ENCODE assay signal across 15 cellular contexts in the genomic region with DNA sequence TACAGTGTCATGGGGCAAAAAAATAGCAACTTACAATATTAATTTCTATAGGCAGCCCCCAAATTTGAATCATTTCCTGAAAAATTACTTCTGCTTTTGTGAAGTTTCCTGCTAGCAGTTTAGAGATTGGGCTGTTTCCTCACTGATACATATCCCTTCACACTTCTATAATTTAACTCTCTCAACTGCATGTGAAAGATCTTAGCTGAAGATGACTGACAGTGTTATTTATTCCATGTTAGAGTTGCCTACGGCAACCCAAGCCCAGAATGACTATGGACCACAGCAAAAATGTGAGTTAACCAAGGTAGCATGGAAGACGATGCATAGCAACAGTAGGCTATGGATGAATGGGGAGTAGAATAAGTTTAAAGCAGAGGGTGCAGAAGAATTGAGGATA. TPM values are rescaled to one million over a fixed set of nuclear protein-coding genes. Genes with fewer than 3 reads are reported as not detected.
DNase-seq lines count a peak whose midpoint lies in the region; ATAC-seq lines count a peak whose summit lies in the region.
"Had no signal": no experiment of that assay in that cellular context is flagged by ENCODE, and none has a peak within 500 bp of the region (broad histone marks: within the 10 kb centered on the region; RNA-seq: fewer than 3 reads in every experiment).

A gene (plus strand): TSS at position 122 of the 400 bp plus-strand sequence. CDS start 90 bp downstream, at position 212.

- H3K9me3 Mint-ChIP-seq in activated CD4-positive, alpha-beta T cell treated with anti-CD3 and anti-CD28 coated beads, Interleukin-2, amount 10 ng/mL, durations not matched to agents 24 days and 14 days: peaks cover 5% of the 10 kb centered on the region
- peaks cover 3% of the 10 kb centered on the region for H3K9me3 Mint-ChIP-seq in activated naive CD8-positive, alpha-beta T cell treated with anti-CD3 and anti-CD28 coated beads, Interleukin-2, amount 10 ng/mL, durations not matched to agents 7 days and 5 days
- H3K9me3 Mint-ChIP-seq in stimulated activated memory B cell treated with anti-CD40 and anti-IgM and Interleukin-4, amounts not matched to agents 10 μg/mL and 1 μg/mL and 100 μg/mL, for 72 hours: no peaks in the 10 kb centered on the region
- H3K9me3 Mint-ChIP-seq: endodermal cell had no signal

- no peaks in the 10 kb centered on the region for H3K36me3 Mint-ChIP-seq in activated CD4-positive, alpha-beta T cell treated with anti-CD3 and anti-CD28 coated beads, Interleukin-2, amount 10 ng/mL, durations not matched to agents 24 days and 14 days (ENCODE audit: low read depth)
- H3K36me3 Mint-ChIP-seq in activated naive CD8-positive, alpha-beta T cell treated with anti-CD3 and anti-CD28 coated beads, Interleukin-2, amount 10 ng/mL, durations not matched to agents 7 days and 5 days: peaks cover 1% of the 10 kb centered on the region
- no peaks in the 10 kb centered on the region for H3K36me3 Mint-ChIP-seq in stimulated activated memory B cell treated with anti-CD40 and anti-IgM and Interleukin-4, amounts not matched to agents 10 μg/mL and 1 μg/mL and 100 μg/mL, for 72 hours

- intact Hi-C loops in activated CD4-positive, alpha-beta T cell treated with anti-CD3 and anti-CD28 coated beads, Interleukin-2, amount 10 ng/mL, durations not matched to agents 24 days and 14 days (cut with micrococcal nuclease): loop anchor here (5.0 kb wide), 1 partner anchor 38 kb away; no protein-coding TSS in a partner anchor

- H3K4me3 Mint-ChIP-seq in activated CD4-positive, alpha-beta T cell treated with anti-CD3 and anti-CD28 coated beads, Interleukin-2, amount 10 ng/mL, durations not matched to agents 24 days and 14 days: peak within 1 kb of the TSS; percentile 6
- H3K4me3 Mint-ChIP-seq in activated naive CD8-positive, alpha-beta T cell treated with anti-CD3 and anti-CD28 coated beads, Interleukin-2, amount 10 ng/mL, durations not matched to agents 7 days and 5 days: peak within 1 kb of the TSS; percentile 20
- no peak within 1 kb of the TSS for H3K4me3 Mint-ChIP-seq in stimulated activated memory B cell treated with anti-CD40 and anti-IgM and Interleukin-4, amounts not matched to agents 10 μg/mL and 1 μg/mL and 100 μg/mL, for 72 hours
- H3K4me3 Mint-ChIP-seq: endodermal cell had no signal

- POLR2A ChIA-PET in activated naive CD8-positive, alpha-beta T cell treated with anti-CD3 and anti-CD28 coated beads, Interleukin-2, amount 10 ng/mL, durations not matched to agents 7 days and 5 days (lab: Charles Lee): no interaction called here

- H3K4me1 Mint-ChIP-seq in activated CD4-positive, alpha-beta T cell treated with anti-CD3 and anti-CD28 coated beads, Interleukin-2, amount 10 ng/mL, durations not matched to agents 24 days and 14 days: peaks cover 28% of the 10 kb centered on the region
- H3K4me1 Mint-ChIP-seq in activated naive CD8-positive, alpha-beta T cell treated with anti-CD3 and anti-CD28 coated beads, Interleukin-2, amount 10 ng/mL, durations not matched to agents 7 days and 5 days: peaks cover 31% of the 10 kb centered on the region
- H3K4me1 Mint-ChIP-seq in stimulated activated memory B cell treated with anti-CD40 and anti-IgM and Interleukin-4, amounts not matched to agents 10 μg/mL and 1 μg/mL and 100 μg/mL, for 72 hours: peaks cover 21% of the 10 kb centered on the region
- H3K4me1 Mint-ChIP-seq: endodermal cell had no signal

- no peak for DNase-seq in activated CD4-positive, alpha-beta T cell treated with anti-CD3 and anti-CD28 coated beads, Interleukin-2, amount 10 ng/mL, durations not matched to agents 24 days and 14 days
- DNase-seq in activated CD4-positive, alpha-beta T cell treated with anti-CD3 and anti-CD28 coated beads, Interleukin-2, amount 50 U/mL, for 4 hours: no peak
- DNase-seq in NOMO-1 treated with DMSO at 0.1 percent for 48 hours (lab: John Stamatoyannopoulos, UW; ENCODE audit: unreplicated experiment) (peak; percentile 73), HPDE6-E6E7 (ENCODE audit: extremely low spot score) (no peak)
- DNase-seq in activated naive CD8-positive, alpha-beta T cell treated with anti-CD3 and anti-CD28 coated beads, Interleukin-2, amount 10 ng/mL, durations not matched to agents 7 days and 5 days: no peak
- DNase-seq: activated CD4-positive, CD25-positive, alpha-beta regulatory T cell; amniotic stem cell; endodermal cell; heart left ventricle; NCI-H1092 treated with DMSO at 0.1 percent for 48 hours; NCI-H446; SJCRH30 had no signal

- ATAC-seq in activated naive CD8-positive, alpha-beta T cell treated with anti-CD3 and anti-CD28 coated beads, Interleukin-2, amount 10 ng/mL, durations not matched to agents 7 days and 5 days (ENCODE audit: low read depth): no peak
- peak; percentile 64 for ATAC-seq in stimulated activated memory B cell treated with anti-CD40 and anti-IgM and Interleukin-4, amounts not matched to agents 10 μg/mL and 1 μg/mL and 100 μg/mL, for 72 hours
- ATAC-seq in GM21390 (IDR thresholded peaks at IDR 0.05; ENCODE audit: unreplicated experiment): no peak
- ATAC-seq in GM18868 (IDR thresholded peaks at IDR 0.05; ENCODE audit: unreplicated experiment): no peak
- ATAC-seq: heart left ventricle had no signal

- H3K27ac Mint-ChIP-seq in activated CD4-positive, alpha-beta T cell treated with anti-CD3 and anti-CD28 coated beads, Interleukin-2, amount 10 ng/mL, durations not matched to agents 24 days and 14 days: no peak within 1 kb of the TSS
- peak within 1 kb of the TSS; percentile 46 for H3K27ac Mint-ChIP-seq in activated naive CD8-positive, alpha-beta T cell treated with anti-CD3 and anti-CD28 coated beads, Interleukin-2, amount 10 ng/mL, durations not matched to agents 7 days and 5 days
- H3K27ac Mint-ChIP-seq in stimulated activated memory B cell treated with anti-CD40 and anti-IgM and Interleukin-4, amounts not matched to agents 10 μg/mL and 1 μg/mL and 100 μg/mL, for 72 hours: no peak within 1 kb of the TSS
- H3K27ac Mint-ChIP-seq: endodermal cell had no signal

- peaks cover 4% of the 10 kb centered on the region for H3K27me3 Mint-ChIP-seq in activated CD4-positive, alpha-beta T cell treated with anti-CD3 and anti-CD28 coated beads, Interleukin-2, amount 10 ng/mL, durations not matched to agents 24 days and 14 days
- no peaks in the 10 kb centered on the region for H3K27me3 Mint-ChIP-seq in activated naive CD8-positive, alpha-beta T cell treated with anti-CD3 and anti-CD28 coated beads, Interleukin-2, amount 10 ng/mL, durations not matched to agents 7 days and 5 days
- no peaks in the 10 kb centered on the region for H3K27me3 Mint-ChIP-seq in stimulated activated memory B cell treated with anti-CD40 and anti-IgM and Interleukin-4, amounts not matched to agents 10 μg/mL and 1 μg/mL and 100 μg/mL, for 72 hours

RNA-seq across cellular contexts. Expression of the gene that starts here (rescaled TPM):
- total RNA-seq in activated CD4-positive, alpha-beta T cell treated with anti-CD3 and anti-CD28 coated beads, Interleukin-2, amount 10 ng/mL, durations not matched to agents 24 days and 14 days: 0.71 and 0.84 TPM in 2 replicates
- total RNA-seq in activated naive CD8-positive, alpha-beta T cell treated with anti-CD3 and anti-CD28 coated beads, Interleukin-2, amount 10 ng/mL, durations not matched to agents 7 days and 5 days: 10 to 100 TPM; 14.4 to 16.1 TPM
